1 cellular context compared by ENCODE assay signal in the genomic region with DNA sequence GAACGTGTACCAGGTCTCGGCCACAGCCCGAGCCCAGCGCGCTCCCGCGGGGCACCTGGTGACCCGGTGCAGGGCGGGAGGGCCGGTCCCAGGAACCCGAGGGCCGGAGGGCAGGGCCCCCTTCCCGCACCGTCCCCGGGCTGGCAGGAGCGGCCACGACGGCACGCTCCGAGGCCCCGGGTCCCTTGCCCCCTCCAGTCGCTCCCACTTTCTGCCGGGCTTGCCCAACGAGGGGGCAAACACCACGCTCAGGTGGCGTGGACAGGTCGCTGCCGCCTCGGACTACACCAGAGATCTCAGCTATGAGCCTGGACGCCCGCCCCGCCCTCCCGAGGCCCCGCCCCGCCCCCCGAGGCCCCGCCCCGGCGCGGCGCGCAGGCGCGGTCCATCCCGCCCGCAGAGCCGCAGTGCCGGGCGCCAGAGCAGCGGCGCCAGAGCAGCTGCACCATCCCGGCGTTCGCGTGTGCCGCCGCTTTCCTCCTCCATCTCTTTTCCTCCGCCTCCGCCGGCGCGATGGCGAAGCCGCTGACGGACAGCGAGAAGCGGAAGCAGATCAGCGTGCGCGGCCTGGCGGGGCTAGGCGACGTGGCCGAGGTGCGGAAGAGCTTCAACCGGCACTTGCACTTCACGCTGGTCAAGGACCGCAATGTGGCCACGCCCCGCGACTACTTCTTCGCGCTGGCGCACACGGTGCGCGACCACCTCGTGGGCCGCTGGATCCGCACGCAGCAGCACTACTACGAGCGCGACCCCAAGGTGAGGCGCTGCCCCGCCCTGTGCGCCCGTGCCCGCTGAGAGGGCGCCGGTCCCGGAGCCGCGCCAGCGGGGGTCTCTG.
TF ChIP-seq lines count a peak whose summit lies in the region.

Gene PYGB, plus strand, starts transcription at position 420 of the 835 bp plus-strand sequence. Its CDS starts 94 bp downstream, at position 514.

TF ChIP-seq in GM12878, 131 proteins besides CTCF, POLR2A, EP300 and RAD21 (continued from another document and continues in another):
- TF ChIP-seq NKRF (conservative IDR thresholded peaks at IDR 0.05) (peak; percentile 81; the same call in 1 of the 2 replicates), E4F1 (IDR thresholded peaks at IDR 0.05; ENCODE audit: borderline replicate concordance, partially characterized antibody) (peak; percentile 37), RAD51 (IDR thresholded peaks at IDR 0.05) (no peak), TAF1 (IDR thresholded peaks at IDR 0.05; ENCODE audit: borderline replicate concordance, low read depth, low read length) (peak; percentile 74; the same call in 1 of the 2 replicates), NFIC (IDR thresholded peaks at IDR 0.05; ENCODE audit: low read depth, low read length) (no peak), MAX (IDR thresholded peaks at IDR 0.05; ENCODE audit: low read depth, low read length) (peak; percentile 86), ATF7 (IDR thresholded peaks at IDR 0.05; ENCODE audit: low read depth) (no peak), BCL11A (IDR thresholded peaks at IDR 0.05; ENCODE audit: low read depth, low read length) (no peak), MYC (IDR thresholded peaks at IDR 0.05; ENCODE audit: insufficient read depth, insufficient read length, insufficient replicate concordance, low read length, severe bottlenecking) (peak; percentile 83), YY1 (IDR thresholded peaks at IDR 0.05; ENCODE audit: low read depth, low read length) (peak; percentile 54; the same call in 1 of the 2 replicates), SREBF2 (IDR thresholded peaks at IDR 0.05; ENCODE audit: low read length) (no peak), YBX1 (IDR thresholded peaks at IDR 0.05) (no peak), PAX5 (IDR thresholded peaks at IDR 0.05; ENCODE audit: borderline replicate concordance, low read depth, low read length) (peak; percentile 57; the same call in 1 of the 2 replicates), PML (IDR thresholded peaks at IDR 0.05; ENCODE audit: low read length) (0 out of 2 replicates have a peak, but pooled peaks have one; percentile 36), PAX8 (IDR thresholded peaks at IDR 0.05) (no peak), ZZZ3 (IDR thresholded peaks at IDR 0.05; ENCODE audit: control insufficient read depth, insufficient read length, low read depth) (no peak), GATAD2B (conservative IDR thresholded peaks at IDR 0.05; ENCODE audit: low read depth) (peak; percentile 89; the same call in 1 of the 2 replicates), REST (IDR thresholded peaks at IDR 0.05; ENCODE audit: low read depth, low read length) (no peak), FOXM1 (IDR thresholded peaks at IDR 0.05; ENCODE audit: low read depth, low read length) (no peak), IRF3 (IDR thresholded peaks at IDR 0.05) (no peak), POU2F2 (IDR thresholded peaks at IDR 0.05; ENCODE audit: borderline replicate concordance, low read depth, low read length) (no peak)
- TF ChIP-seq, protein P1, sequence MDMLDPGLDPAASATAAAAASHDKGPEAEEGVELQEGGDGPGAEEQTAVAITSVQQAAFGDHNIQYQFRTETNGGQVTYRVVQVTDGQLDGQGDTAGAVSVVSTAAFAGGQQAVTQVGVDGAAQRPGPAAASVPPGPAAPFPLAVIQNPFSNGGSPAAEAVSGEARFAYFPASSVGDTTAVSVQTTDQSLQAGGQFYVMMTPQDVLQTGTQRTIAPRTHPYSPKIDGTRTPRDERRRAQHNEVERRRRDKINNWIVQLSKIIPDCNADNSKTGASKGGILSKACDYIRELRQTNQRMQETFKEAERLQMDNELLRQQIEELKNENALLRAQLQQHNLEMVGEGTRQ (IDR thresholded peaks at IDR 0.05; ENCODE audit: borderline replicate concordance, low read depth, low read length), result no peak
- TF ChIP-seq, protein P2, sequence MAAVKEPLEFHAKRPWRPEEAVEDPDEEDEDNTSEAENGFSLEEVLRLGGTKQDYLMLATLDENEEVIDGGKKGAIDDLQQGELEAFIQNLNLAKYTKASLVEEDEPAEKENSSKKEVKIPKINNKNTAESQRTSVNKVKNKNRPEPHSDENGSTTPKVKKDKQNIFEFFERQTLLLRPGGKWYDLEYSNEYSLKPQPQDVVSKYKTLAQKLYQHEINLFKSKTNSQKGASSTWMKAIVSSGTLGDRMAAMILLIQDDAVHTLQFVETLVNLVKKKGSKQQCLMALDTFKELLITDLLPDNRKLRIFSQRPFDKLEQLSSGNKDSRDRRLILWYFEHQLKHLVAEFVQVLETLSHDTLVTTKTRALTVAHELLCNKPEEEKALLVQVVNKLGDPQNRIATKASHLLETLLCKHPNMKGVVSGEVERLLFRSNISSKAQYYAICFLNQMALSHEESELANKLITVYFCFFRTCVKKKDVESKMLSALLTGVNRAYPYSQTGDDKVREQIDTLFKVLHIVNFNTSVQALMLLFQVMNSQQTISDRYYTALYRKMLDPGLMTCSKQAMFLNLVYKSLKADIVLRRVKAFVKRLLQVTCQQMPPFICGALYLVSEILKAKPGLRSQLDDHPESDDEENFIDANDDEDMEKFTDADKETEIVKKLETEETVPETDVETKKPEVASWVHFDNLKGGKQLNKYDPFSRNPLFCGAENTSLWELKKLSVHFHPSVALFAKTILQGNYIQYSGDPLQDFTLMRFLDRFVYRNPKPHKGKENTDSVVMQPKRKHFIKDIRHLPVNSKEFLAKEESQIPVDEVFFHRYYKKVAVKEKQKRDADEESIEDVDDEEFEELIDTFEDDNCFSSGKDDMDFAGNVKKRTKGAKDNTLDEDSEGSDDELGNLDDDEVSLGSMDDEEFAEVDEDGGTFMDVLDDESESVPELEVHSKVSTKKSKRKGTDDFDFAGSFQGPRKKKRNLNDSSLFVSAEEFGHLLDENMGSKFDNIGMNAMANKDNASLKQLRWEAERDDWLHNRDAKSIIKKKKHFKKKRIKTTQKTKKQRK (IDR thresholded peaks at IDR 0.05; ENCODE audit: low read depth, low read length), result no peak
- TF ChIP-seq, protein P3, sequence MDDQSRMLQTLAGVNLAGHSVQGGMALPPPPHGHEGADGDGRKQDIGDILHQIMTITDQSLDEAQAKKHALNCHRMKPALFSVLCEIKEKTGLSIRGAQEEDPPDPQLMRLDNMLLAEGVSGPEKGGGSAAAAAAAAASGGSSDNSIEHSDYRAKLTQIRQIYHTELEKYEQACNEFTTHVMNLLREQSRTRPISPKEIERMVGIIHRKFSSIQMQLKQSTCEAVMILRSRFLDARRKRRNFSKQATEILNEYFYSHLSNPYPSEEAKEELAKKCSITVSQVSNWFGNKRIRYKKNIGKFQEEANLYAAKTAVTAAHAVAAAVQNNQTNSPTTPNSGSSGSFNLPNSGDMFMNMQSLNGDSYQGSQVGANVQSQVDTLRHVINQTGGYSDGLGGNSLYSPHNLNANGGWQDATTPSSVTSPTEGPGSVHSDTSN (IDR thresholded peaks at IDR 0.05; ENCODE audit: insufficient replicate concordance, low read depth, low read length), result peak; percentile 82
- TF ChIP-seq, protein P4, sequence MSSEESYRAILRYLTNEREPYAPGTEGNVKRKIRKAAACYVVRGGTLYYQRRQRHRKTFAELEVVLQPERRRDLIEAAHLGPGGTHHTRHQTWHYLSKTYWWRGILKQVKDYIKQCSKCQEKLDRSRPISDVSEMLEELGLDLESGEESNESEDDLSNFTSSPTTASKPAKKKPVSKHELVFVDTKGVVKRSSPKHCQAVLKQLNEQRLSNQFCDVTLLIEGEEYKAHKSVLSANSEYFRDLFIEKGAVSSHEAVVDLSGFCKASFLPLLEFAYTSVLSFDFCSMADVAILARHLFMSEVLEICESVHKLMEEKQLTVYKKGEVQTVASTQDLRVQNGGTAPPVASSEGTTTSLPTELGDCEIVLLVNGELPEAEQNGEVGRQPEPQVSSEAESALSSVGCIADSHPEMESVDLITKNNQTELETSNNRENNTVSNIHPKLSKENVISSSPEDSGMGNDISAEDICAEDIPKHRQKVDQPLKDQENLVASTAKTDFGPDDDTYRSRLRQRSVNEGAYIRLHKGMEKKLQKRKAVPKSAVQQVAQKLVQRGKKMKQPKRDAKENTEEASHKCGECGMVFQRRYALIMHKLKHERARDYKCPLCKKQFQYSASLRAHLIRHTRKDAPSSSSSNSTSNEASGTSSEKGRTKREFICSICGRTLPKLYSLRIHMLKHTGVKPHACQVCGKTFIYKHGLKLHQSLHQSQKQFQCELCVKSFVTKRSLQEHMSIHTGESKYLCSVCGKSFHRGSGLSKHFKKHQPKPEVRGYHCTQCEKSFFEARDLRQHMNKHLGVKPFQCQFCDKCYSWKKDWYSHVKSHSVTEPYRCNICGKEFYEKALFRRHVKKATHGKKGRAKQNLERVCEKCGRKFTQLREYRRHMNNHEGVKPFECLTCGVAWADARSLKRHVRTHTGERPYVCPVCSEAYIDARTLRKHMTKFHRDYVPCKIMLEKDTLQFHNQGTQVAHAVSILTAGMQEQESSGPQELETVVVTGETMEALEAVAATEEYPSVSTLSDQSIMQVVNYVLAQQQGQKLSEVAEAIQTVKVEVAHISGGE (CRISPR knock-in tag; IDR thresholded peaks at IDR 0.05), result no peak
- TF ChIP-seq, protein P5, sequence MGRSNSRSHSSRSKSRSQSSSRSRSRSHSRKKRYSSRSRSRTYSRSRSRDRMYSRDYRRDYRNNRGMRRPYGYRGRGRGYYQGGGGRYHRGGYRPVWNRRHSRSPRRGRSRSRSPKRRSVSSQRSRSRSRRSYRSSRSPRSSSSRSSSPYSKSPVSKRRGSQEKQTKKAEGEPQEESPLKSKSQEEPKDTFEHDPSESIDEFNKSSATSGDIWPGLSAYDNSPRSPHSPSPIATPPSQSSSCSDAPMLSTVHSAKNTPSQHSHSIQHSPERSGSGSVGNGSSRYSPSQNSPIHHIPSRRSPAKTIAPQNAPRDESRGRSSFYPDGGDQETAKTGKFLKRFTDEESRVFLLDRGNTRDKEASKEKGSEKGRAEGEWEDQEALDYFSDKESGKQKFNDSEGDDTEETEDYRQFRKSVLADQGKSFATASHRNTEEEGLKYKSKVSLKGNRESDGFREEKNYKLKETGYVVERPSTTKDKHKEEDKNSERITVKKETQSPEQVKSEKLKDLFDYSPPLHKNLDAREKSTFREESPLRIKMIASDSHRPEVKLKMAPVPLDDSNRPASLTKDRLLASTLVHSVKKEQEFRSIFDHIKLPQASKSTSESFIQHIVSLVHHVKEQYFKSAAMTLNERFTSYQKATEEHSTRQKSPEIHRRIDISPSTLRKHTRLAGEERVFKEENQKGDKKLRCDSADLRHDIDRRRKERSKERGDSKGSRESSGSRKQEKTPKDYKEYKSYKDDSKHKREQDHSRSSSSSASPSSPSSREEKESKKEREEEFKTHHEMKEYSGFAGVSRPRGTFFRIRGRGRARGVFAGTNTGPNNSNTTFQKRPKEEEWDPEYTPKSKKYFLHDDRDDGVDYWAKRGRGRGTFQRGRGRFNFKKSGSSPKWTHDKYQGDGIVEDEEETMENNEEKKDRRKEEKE (IDR thresholded peaks at IDR 0.05), result no peak
